ENCODE assay signal across 14 cellular contexts in the genomic region with DNA sequence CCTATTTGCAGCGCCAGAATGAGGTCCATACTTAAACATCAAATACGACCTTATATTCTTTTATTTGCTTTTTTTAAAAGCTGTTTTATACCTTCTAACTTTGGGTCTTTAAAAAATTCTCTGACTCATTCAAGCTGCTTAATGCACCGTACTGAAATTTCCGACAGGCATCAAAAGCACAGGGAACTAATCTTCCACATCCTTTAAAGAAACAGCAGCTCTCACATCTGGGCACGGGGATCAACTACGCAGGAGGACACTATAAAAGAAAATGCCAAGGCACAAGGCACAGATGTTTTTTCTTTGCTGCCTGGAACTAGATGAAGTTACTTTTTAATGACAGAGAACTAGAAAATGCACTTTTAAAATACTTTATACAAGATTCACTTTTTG.
"Had no signal": no experiment of that assay in that cellular context is flagged by ENCODE, and none has a peak within 500 bp of the region (broad histone marks: within the 10 kb centered on the region; RNA-seq: fewer than 3 reads in every experiment).

No MANE protein-coding gene starts in this region.

- H3K9me3 ChIP-seq: body of pancreas, pancreas, thyroid gland, vagina had no signal

- H3K4me3 ChIP-seq: body of pancreas, pancreas, skin epidermis, thyroid gland, vagina had no signal

- H3K4me3 Mint-ChIP-seq: activated CD4-positive, alpha-beta memory T cell treated with anti-CD3 and anti-CD28 coated beads, Interleukin-2, amount 10 ng/mL, durations not matched to agents 7 days and 5 days; activated naive CD8-positive, alpha-beta T cell treated with anti-CD3 and anti-CD28 coated beads, Interleukin-2, amount 50 U/mL, for 24 hours; activated T-cell treated with anti-CD3 and anti-CD28 coated beads, Interleukin-2, amount 50 U/mL, for 72 hours; central memory CD8-positive, alpha-beta T cell; dendritic cell treated with granulocyte-macrophage colony-stimulating factor and Interleukin-4, amounts not matched to agents 40 ng/mL and 50 ng/mL, for 4 days; endodermal cell; nephron progenitor cell had no signal

- H3K4me1 ChIP-seq: thyroid gland, vagina had no signal

- H3K9me3 Mint-ChIP-seq: activated CD4-positive, alpha-beta memory T cell treated with anti-CD3 and anti-CD28 coated beads, Interleukin-2, amount 10 ng/mL, durations not matched to agents 7 days and 5 days; activated naive CD8-positive, alpha-beta T cell treated with anti-CD3 and anti-CD28 coated beads, Interleukin-2, amount 50 U/mL, for 24 hours; activated T-cell treated with anti-CD3 and anti-CD28 coated beads, Interleukin-2, amount 50 U/mL, for 72 hours; central memory CD8-positive, alpha-beta T cell; dendritic cell treated with granulocyte-macrophage colony-stimulating factor and Interleukin-4, amounts not matched to agents 40 ng/mL and 50 ng/mL, for 4 days; endodermal cell; nephron progenitor cell had no signal

- H3K27ac Mint-ChIP-seq: activated CD4-positive, alpha-beta memory T cell treated with anti-CD3 and anti-CD28 coated beads, Interleukin-2, amount 10 ng/mL, durations not matched to agents 7 days and 5 days; activated naive CD8-positive, alpha-beta T cell treated with anti-CD3 and anti-CD28 coated beads, Interleukin-2, amount 50 U/mL, for 24 hours; activated T-cell treated with anti-CD3 and anti-CD28 coated beads, Interleukin-2, amount 50 U/mL, for 72 hours; dendritic cell treated with granulocyte-macrophage colony-stimulating factor and Interleukin-4, amounts not matched to agents 40 ng/mL and 50 ng/mL, for 4 days; endodermal cell had no signal

- H3K27ac ChIP-seq: body of pancreas, skin epidermis, thyroid gland, vagina had no signal

- DNase-seq: activated gamma-delta T cell treated with Interleukin-2 at 50 U/mL for 16 hours, mammary epithelial cell had no signal

- H3K27me3 Mint-ChIP-seq: activated CD4-positive, alpha-beta memory T cell treated with anti-CD3 and anti-CD28 coated beads, Interleukin-2, amount 10 ng/mL, durations not matched to agents 7 days and 5 days; activated naive CD8-positive, alpha-beta T cell treated with anti-CD3 and anti-CD28 coated beads, Interleukin-2, amount 50 U/mL, for 24 hours; central memory CD8-positive, alpha-beta T cell; dendritic cell treated with granulocyte-macrophage colony-stimulating factor and Interleukin-4, amounts not matched to agents 40 ng/mL and 50 ng/mL, for 4 days had no signal

- H3K4me1 Mint-ChIP-seq: activated CD4-positive, alpha-beta memory T cell treated with anti-CD3 and anti-CD28 coated beads, Interleukin-2, amount 10 ng/mL, durations not matched to agents 7 days and 5 days had no signal

- H3K27me3 ChIP-seq: body of pancreas, pancreas, thyroid gland, vagina had no signal

- H3K36me3 ChIP-seq: pancreas, thyroid gland, vagina had no signal

- FAIRE-seq: pancreas had no signal
